8 cellular contexts compared by ENCODE assay signal in the genomic region with DNA sequence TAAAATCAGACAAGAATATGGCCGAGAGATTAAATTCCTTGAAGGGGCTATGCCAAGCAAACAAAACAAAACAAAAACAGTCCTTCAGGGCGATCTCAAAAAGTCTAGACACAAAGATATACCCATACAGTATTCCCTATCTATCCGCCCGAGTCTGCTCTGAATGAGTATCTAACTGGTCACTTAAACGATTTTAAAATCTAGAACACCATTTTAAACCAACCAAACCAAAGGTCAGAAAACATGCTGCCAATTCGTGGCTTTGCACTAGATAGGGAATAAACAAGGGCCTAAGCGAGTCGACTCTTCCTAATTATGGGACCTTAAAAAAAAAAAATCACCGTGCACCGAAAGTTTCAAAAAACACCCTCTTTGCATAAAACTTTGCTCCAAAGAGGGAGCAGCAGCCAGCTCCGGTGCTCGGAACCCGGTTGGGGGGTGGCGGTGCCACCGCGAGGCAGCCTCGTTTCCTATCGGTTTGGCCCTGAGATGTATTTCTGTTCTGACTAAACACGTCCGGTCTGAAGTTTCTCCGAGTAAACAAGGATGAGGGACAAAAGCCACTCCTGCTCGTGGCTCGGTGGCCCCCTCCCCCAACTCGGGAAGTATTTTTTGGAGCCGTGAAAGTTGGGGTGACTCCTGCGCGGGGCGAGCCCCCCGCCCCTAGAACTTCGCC. TPM values are rescaled to one million over a fixed set of nuclear protein-coding genes. Genes with fewer than 3 reads are reported as not detected.
DNase-seq lines count a peak whose midpoint lies in the region; ATAC-seq and TF ChIP-seq lines count a peak whose summit lies in the region.

No MANE protein-coding gene starts in this region.

- peak overlapping the region; percentile 99 for H3K27ac Mint-ChIP-seq in activated naive CD4-positive, alpha-beta T cell treated with anti-CD3 and anti-CD28 coated beads, Interleukin-2, amount 50 U/mL, for 24 hours

- H3K9me3 ChIP-seq in A673 (ENCODE audit: low read depth, low read length, poor library complexity, severe bottlenecking) (no peaks in the 10 kb centered on the region), SJCRH30 (replicated peaks) (no peaks in the 10 kb centered on the region), cardiac muscle cell (ENCODE audit: low read depth) (no peaks in the 10 kb centered on the region), tibial nerve (no peaks in the 10 kb centered on the region)

- no peak for TF ChIP-seq POLR2A in tibial nerve (IDR thresholded peaks at IDR 0.05)

- peaks cover 38% of the 10 kb centered on the region for H3K4me1 Mint-ChIP-seq in activated naive CD4-positive, alpha-beta T cell treated with anti-CD3 and anti-CD28 coated beads, Interleukin-2, amount 50 U/mL, for 24 hours

- intact Hi-C loops in A673 (cut with micrococcal nuclease; ENCODE audit: unreplicated experiment) = no loop called here
- intact Hi-C loops in posterior cingulate gyrus (cut with DNase I) = loop anchor here (1.0 to 10.0 kb wide), 7 partner anchors 41 to 341 kb away; partner anchors contain the start of genes UBE2L5 and USPL1

- TF ChIP-seq CTCF in A673 (conservative IDR thresholded peaks at IDR 0.05; ENCODE audit: low read depth, low read length) (no peak), cardiac muscle cell (IDR thresholded peaks at IDR 0.05; ENCODE audit: low read depth, low read length) (no peak), tibial nerve (IDR thresholded peaks at IDR 0.05) (no peak)

- H3K27ac ChIP-seq in A673 (ENCODE audit: low read depth, low read length, poor library complexity, severe bottlenecking) (peak overlapping the region; percentile 94), SJCRH30 (peak overlapping the region; percentile 77), cardiac muscle cell (peak overlapping the region; percentile 99), tibial nerve (peak overlapping the region; percentile 94 to 99 (median 98))

- H3K4me1 ChIP-seq in A673 (ENCODE audit: insufficient read depth, low read length, poor library complexity, severe bottlenecking) = peaks cover 42% of the 10 kb centered on the region
- peaks cover 20% of the 10 kb centered on the region for H3K4me1 ChIP-seq in SJCRH30
- H3K4me1 ChIP-seq in cardiac muscle cell (ENCODE audit: low read depth) = peaks cover 30% of the 10 kb centered on the region
- peaks cover 0 to 45% (median 24%) of the 10 kb centered on the region in 4 donors for H3K4me1 ChIP-seq in tibial nerve

- POLR2A ChIA-PET in A673 (lab: Charles Lee; ENCODE audit: low non-redundant PET) = interaction anchor here (0.7 kb wide), 1 partner anchor 155 kb away, joined by 7 read pairs; no protein-coding TSS in a partner anchor

- no peaks in the 10 kb centered on the region for H3K9me3 Mint-ChIP-seq in activated naive CD4-positive, alpha-beta T cell treated with anti-CD3 and anti-CD28 coated beads, Interleukin-2, amount 50 U/mL, for 24 hours

- no peaks in the 10 kb centered on the region for H3K27me3 Mint-ChIP-seq in activated naive CD4-positive, alpha-beta T cell treated with anti-CD3 and anti-CD28 coated beads, Interleukin-2, amount 50 U/mL, for 24 hours

- H3K36me3 Mint-ChIP-seq in activated naive CD4-positive, alpha-beta T cell treated with anti-CD3 and anti-CD28 coated beads, Interleukin-2, amount 50 U/mL, for 24 hours = peaks cover 15% of the 10 kb centered on the region

- H3K4me3 Mint-ChIP-seq in activated naive CD4-positive, alpha-beta T cell treated with anti-CD3 and anti-CD28 coated beads, Interleukin-2, amount 50 U/mL, for 24 hours = peak overlapping the region; percentile 89

- H3K4me3 ChIP-seq in A673 (ENCODE audit: low read depth, low read length, poor library complexity, severe bottlenecking) (peak overlapping the region; percentile 65), SJCRH30 (peak overlapping the region; percentile 93), cardiac muscle cell (peak overlapping the region; percentile 42), tibial nerve (peak overlapping the region; percentile 59 to 100 (median 76))

- TF ChIP-seq EP300 in tibial nerve (IDR thresholded peaks at IDR 0.05) = peak in 1 of 2 donors; percentile 62

- H3K27me3 ChIP-seq in A673 (replicated peaks; ENCODE audit: insufficient read depth, low read depth, low read length, poor library complexity) (no peaks in the 10 kb centered on the region), SJCRH30 (no peaks in the 10 kb centered on the region), cardiac muscle cell (no peaks in the 10 kb centered on the region), tibial nerve (no peaks in the 10 kb centered on the region)

- no TSS peak for BruUV-seq in A673 (replicated peaks; lab: Mats Ljungman, UMichigan)

- CTCF ChIA-PET in A673 (lab: Charles Lee) = no interaction called here

- H3K36me3 ChIP-seq in A673 (ENCODE audit: insufficient read depth, low read length, poor library complexity, severe bottlenecking) = peaks cover 39% of the 10 kb centered on the region
- peaks cover 42% of the 10 kb centered on the region for H3K36me3 ChIP-seq in SJCRH30
- H3K36me3 ChIP-seq in cardiac muscle cell = peaks cover 27% of the 10 kb centered on the region
- H3K36me3 ChIP-seq in tibial nerve = peaks cover 0 to 11% (median 0%) of the 10 kb centered on the region in 3 donors

- ATAC-seq in GM18511 (IDR thresholded peaks at IDR 0.05; ENCODE audit: unreplicated experiment) (peak; percentile 40), HG03097 (IDR thresholded peaks at IDR 0.05; ENCODE audit: low FRiP score, unreplicated experiment) (peak; percentile 42)

- 0% methylated on average over 23 to 25 of the region's 30 CpGs for WGBS in tibial nerve, 2 donors

- peak; percentile 63 for DNase-seq in A673 (ENCODE audit: low spot score)
- peak; percentile 33 to 62 for DNase-seq in SJCRH30
- DNase-seq in cardiac muscle cell (ENCODE audit: low read depth in 1 of 2, low spot score in 1 of 2) = peak; percentile 56 to 67
- peak; percentile 25 to 92 (median 49) for DNase-seq in posterior cingulate gyrus
- peak; percentile 18 to 50 for DNase-seq in tibial nerve (ENCODE audit: low spot score in 2 of 2)

RNA-seq across cellular contexts. Expression of gene HMGB1, which starts 1.8 kb away (rescaled TPM):
- 1,533 and 1,602 TPM in 2 replicates for total RNA-seq in A673 (2021)
- total RNA-seq in SJCRH30 (2014; rRNA removed; shearing (Covaris generic)) = 1,487 and 1,662 TPM in 2 replicates
- total RNA-seq in cardiac muscle cell = 435 and 576 TPM in 2 replicates
- polyA plus RNA-seq in cardiac muscle cell = 642 and 740 TPM in 2 replicates
- total RNA-seq in tibial nerve = 100 to 1,000 TPM; 105 to 255 (median 186) TPM

RNA-seq across cellular contexts. Expression of gene UBE2L5, which starts 41.7 kb away (rescaled TPM):
- total RNA-seq in A673 (2021) = 0.21 TPM in 1 of 2 replicates, not detected in the other
- not detected in 2 replicates for total RNA-seq in SJCRH30 (2014; rRNA removed; shearing (Covaris generic))
- 0.06 TPM in 1 of 2 replicates, not detected in the other for total RNA-seq in cardiac muscle cell
- polyA plus RNA-seq in cardiac muscle cell = not detected in 2 replicates
- not detected for total RNA-seq in tibial nerve

Comparison
In these comparisons a context has a peak if more than half of its experiments do, and no peak if none do; other contexts are left out.
1. Peak in every context shown above with its lines: DNase-seq, ATAC-seq, H3K4me3 ChIP-seq and H3K27ac ChIP-seq.
2. H3K4me3 ChIP-seq: peak in every context shown above with its lines; median percentile 93 in SJCRH30; 76 in tibial nerve; 65 in A673; 42 in cardiac muscle cell.